In the genomic region with DNA sequence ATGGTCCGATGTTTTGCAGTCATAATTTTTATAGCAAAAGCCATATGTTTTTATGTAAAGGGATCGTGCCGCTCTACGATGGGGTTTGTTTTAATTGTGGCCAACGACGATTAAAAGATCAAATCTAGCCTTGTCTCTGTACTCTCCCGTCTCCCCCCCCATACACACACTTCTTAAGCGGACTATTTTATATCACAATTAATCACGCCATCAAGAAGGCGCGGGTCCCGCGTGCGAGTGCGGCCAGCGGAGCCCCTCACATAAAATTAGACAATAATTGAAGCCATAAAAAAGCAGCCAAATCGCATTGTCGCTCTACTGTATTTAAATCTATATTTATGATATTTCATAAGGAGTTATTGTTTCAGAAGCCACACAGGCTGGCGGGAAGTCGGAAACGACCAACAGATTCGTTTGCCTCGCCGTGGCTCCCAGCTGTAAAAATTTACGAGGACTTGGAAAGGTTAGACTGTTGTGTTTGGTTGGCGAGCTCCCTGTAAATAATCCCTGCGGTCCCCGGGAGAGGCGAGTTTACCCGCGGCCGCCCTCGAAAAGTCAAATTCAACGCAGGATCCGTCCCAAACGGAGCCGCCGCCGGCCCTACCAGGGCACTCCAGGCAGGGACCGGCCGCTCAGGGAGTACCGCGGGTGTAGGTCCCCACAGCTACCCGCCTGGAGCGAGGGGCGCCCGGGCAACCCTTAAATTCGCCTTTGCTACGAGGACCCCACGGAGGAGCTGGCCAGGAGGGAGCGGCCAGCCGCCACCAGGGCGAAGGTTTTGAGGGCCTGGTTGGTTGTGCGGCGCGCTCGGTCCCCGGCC, we compare ENCODE assay signal across 8 cellular contexts. TPM values are rescaled to one million over a fixed set of nuclear protein-coding genes. Genes with fewer than 3 reads are reported as not detected.
DNase-seq lines count a peak whose midpoint lies in the region; ATAC-seq and TF ChIP-seq lines count a peak whose summit lies in the region.

No MANE protein-coding gene starts in this region.

- H3K27me3 Mint-ChIP-seq in activated CD4-positive, alpha-beta memory T cell treated with anti-CD3 and anti-CD28 coated beads for 36 hours = peaks cover 75% of the 10 kb centered on the region

- peaks cover 27% of the 10 kb centered on the region for H3K4me1 Mint-ChIP-seq in activated CD4-positive, alpha-beta memory T cell treated with anti-CD3 and anti-CD28 coated beads for 36 hours (ENCODE audit: low read depth)

- 11 to 19% (median 12%) methylated on average over 45 to 58 of the region's 58 CpGs for WGBS in stomach, 5 donors

- no peak for TF ChIP-seq CTCF in stomach (IDR thresholded peaks at IDR 0.05)

- CTCF ChIA-PET in activated CD4-positive, alpha-beta memory T cell treated with anti-CD3 and anti-CD28 coated beads for 36 hours (lab: Charles Lee) = interaction anchor here (0.7 to 6.5 kb wide), 4 partner anchors 13 to 478 kb away, joined by 3 to 72 read pairs (median 14); partner anchors contain the start of gene HOXA3

- H3K4me3 Mint-ChIP-seq in activated CD4-positive, alpha-beta memory T cell treated with anti-CD3 and anti-CD28 coated beads for 36 hours = peak overlapping the region; percentile 34

- POLR2A ChIA-PET in activated CD4-positive, alpha-beta memory T cell treated with anti-CD3 and anti-CD28 coated beads for 36 hours (lab: Charles Lee) = no interaction called here

- TF ChIP-seq EP300 in stomach (IDR thresholded peaks at IDR 0.05) = no peak

- H3K36me3 Mint-ChIP-seq in activated CD4-positive, alpha-beta memory T cell treated with anti-CD3 and anti-CD28 coated beads for 36 hours = peaks cover 2% of the 10 kb centered on the region

- DNase-seq in NCI-H510A treated with DMSO at 0.1 percent for 48 hours (lab: John Stamatoyannopoulos, UW) (peak; percentile 92), NCI-H510A (lab: John Stamatoyannopoulos, UW) (no peak), islet precursor cell (peak; percentile 60), stomach (no peak)
- DNase-seq in activated CD4-positive, alpha-beta memory T cell treated with anti-CD3 and anti-CD28 coated beads for 36 hours = no peak

- H3K27ac Mint-ChIP-seq in activated CD4-positive, alpha-beta memory T cell treated with anti-CD3 and anti-CD28 coated beads for 36 hours = peak overlapping the region; percentile 66

- no peaks in the 10 kb centered on the region for H3K9me3 Mint-ChIP-seq in activated CD4-positive, alpha-beta memory T cell treated with anti-CD3 and anti-CD28 coated beads for 36 hours

- peak overlapping the region; percentile 16 to 41 (median 28) for H3K4me3 ChIP-seq in stomach

- ATAC-seq in HG03280 (IDR thresholded peaks at IDR 0.05; ENCODE audit: unreplicated experiment) (no peak), GM21381 (IDR thresholded peaks at IDR 0.05; ENCODE audit: unreplicated experiment) (no peak), GM21786 (IDR thresholded peaks at IDR 0.05; ENCODE audit: unreplicated experiment) (no peak)

- TF ChIP-seq POLR2A in stomach (IDR thresholded peaks at IDR 0.05) = no peak

- peaks cover 0 to 30% (median 9%) of the 10 kb centered on the region in 4 donors for H3K9me3 ChIP-seq in stomach

- peaks cover 55 to 100% (median 93%) of the 10 kb centered on the region in 3 donors for H3K27me3 ChIP-seq in stomach

- H3K36me3 ChIP-seq in stomach = no peaks in the 10 kb centered on the region

- H3K4me1 ChIP-seq in stomach = peaks cover 24 to 51% (median 48%) of the 10 kb centered on the region in 4 donors

- H3K27ac ChIP-seq in stomach = no peak overlapping the region

- intact Hi-C loops in activated CD4-positive, alpha-beta memory T cell treated with anti-CD3 and anti-CD28 coated beads for 36 hours (cut with micrococcal nuclease) = loop anchor here (1.0 to 5.0 kb wide), 4 partner anchors 15 to 76 kb away; partner anchors contain the start of gene EVX1
- intact Hi-C loops in stomach (cut with DNase I; ENCODE audit: low total_unique reads) = no loop called here

RNA-seq across cellular contexts. Expression of gene HOXA9, which starts 0.5 kb away (rescaled TPM):
- total RNA-seq in activated CD4-positive, alpha-beta memory T cell treated with anti-CD3 and anti-CD28 coated beads for 36 hours = under 1 TPM in 1 of 2 experiments, not detected in 1; 0.19 TPM
- total RNA-seq in stomach = 10 to 100 TPM in 1 of 5 donors, not detected in 4; 68.1 TPM
- polyA plus RNA-seq in stomach = under 1 TPM in 1 of 3 donors, not detected in 2; 0.25 TPM

RNA-seq across cellular contexts. Expression of gene HOXA10, which starts 8.3 kb away (rescaled TPM):
- not detected for total RNA-seq in activated CD4-positive, alpha-beta memory T cell treated with anti-CD3 and anti-CD28 coated beads for 36 hours
- 100 to 1,000 TPM in 1 of 5 donors, under 1 TPM in 1, not detected in 3; 0.92 to 337 TPM for total RNA-seq in stomach
- under 1 TPM in 1 of 3 donors, not detected in 2; 0.18 TPM for polyA plus RNA-seq in stomach

RNA-seq across cellular contexts. Expression of gene HOXA7, which starts 9.4 kb away (rescaled TPM):
- total RNA-seq in activated CD4-positive, alpha-beta memory T cell treated with anti-CD3 and anti-CD28 coated beads for 36 hours = not detected
- 10 to 100 TPM in 1 of 5 donors, 1 to 10 TPM in 3, not detected in 1; 1.1 to 34.8 (median 3.3) TPM for total RNA-seq in stomach
- 1 to 10 TPM in 1 of 3 donors, under 1 TPM in 2; 0.98 to 7.9 (median 1.00) TPM for polyA plus RNA-seq in stomach

RNA-seq across cellular contexts. Expression of gene HOXA3, which starts 13.5 kb away (rescaled TPM):
- total RNA-seq in activated CD4-positive, alpha-beta memory T cell treated with anti-CD3 and anti-CD28 coated beads for 36 hours = not detected
- 10 to 100 TPM in 1 of 5 donors, 1 to 10 TPM in 2, under 1 TPM in 2; 0.87 to 42.6 (median 5.2) TPM for total RNA-seq in stomach
- polyA plus RNA-seq in stomach = 1 to 10 TPM; 2.8 to 5.2 (median 4.8) TPM

RNA-seq across cellular contexts. Expression of gene HOXA6, which starts 18.3 kb away (rescaled TPM):
- total RNA-seq in activated CD4-positive, alpha-beta memory T cell treated with anti-CD3 and anti-CD28 coated beads for 36 hours = not detected
- 10 to 100 TPM in 1 of 5 donors, 1 to 10 TPM in 1, not detected in 3; 3.7 to 12.7 TPM for total RNA-seq in stomach
- under 1 TPM in 1 of 3 donors, not detected in 2; 0.81 TPM for polyA plus RNA-seq in stomach

Comparison
In these comparisons a context has a peak if more than half of its experiments do, and no peak if none do; other contexts are left out.
1. DNase-seq: peak in NCI-H510A treated with DMSO at 0.1 percent for 48 hours (single experiment) and islet precursor cell (single experiment); none in NCI-H510A (single experiment), activated CD4-positive, alpha-beta memory T cell treated with anti-CD3 and anti-CD28 coated beads for 36 hours (single experiment) and stomach (single experiment).